ENCODE assay signal across 18 cellular contexts in the genomic region with DNA sequence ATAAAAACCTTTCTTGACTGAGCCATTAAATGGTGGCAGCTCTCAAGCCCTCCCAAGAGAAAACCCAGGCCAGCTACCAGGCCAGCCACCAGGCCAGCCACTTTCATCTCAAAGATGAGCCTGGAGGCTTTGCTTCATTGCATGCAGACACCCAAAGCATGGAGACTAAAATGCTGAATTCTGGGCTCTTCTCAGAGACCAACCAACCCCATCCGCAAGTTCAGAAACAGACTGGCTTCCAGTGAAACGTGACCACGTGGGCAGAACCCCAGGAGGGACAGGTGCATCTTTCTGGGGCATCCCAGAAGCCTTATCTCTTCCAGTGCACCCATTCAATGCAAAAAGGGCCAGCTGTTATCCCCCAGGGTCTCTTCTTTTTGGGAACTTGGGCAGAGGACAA. TPM values are rescaled to one million over a fixed set of nuclear protein-coding genes. Genes with fewer than 3 reads are reported as not detected.
"Had no signal": no experiment of that assay in that cellular context is flagged by ENCODE, and none has a peak within 500 bp of the region (broad histone marks: within the 10 kb centered on the region; RNA-seq: fewer than 3 reads in every experiment).

No MANE protein-coding gene starts in this region.

- H3K27me3 Mint-ChIP-seq: activated naive CD8-positive, alpha-beta T cell treated with anti-CD3 and anti-CD28 coated beads for 36 hours had no signal

- H3K27ac ChIP-seq: colonic mucosa, left ventricle myocardium inferior, vagina had no signal

- H3K36me3 ChIP-seq: colonic mucosa, left ventricle myocardium inferior, transverse colon, vagina had no signal

- H3K4me3 Mint-ChIP-seq: activated CD4-positive, alpha-beta T cell treated with anti-CD3 and anti-CD28 coated beads, Interleukin-2, amount 10 ng/mL, durations not matched to agents 7 days and 5 days; activated naive CD8-positive, alpha-beta T cell treated with anti-CD3 and anti-CD28 coated beads for 36 hours; activated T-helper 1 cell treated with anti-CD3 and anti-CD28 coated beads, Interleukin-12 subunit alpha, Interleukin-12 subunit beta, Interleukin-2, Interleukin-4 antibody, amounts not matched to agents 30 ng/mL and 10 ng/mL and 1 ng/mL, durations not matched to agents 14 hours and 24 hours and 36 hours; brain; natural killer cell treated with Interleukin-12 subunit alpha and Interleukin-12 subunit beta and Interleukin-15 and Interleukin-18, amount 100 ng/mL, for 72 hours had no signal

- H3K4me3 ChIP-seq: colonic mucosa, left ventricle myocardium inferior, transverse colon, vagina had no signal

- DNase-seq: activated CD4-positive, alpha-beta T cell treated with anti-CD3 and anti-CD28 coated beads, Interleukin-2, amount 10 ng/mL, durations not matched to agents 7 days and 5 days; activated CD8-positive, alpha-beta memory T cell treated with anti-CD3 and anti-CD28 coated beads, Interleukin-2, amount 50 U/mL, for 48 hours; activated naive CD8-positive, alpha-beta T cell treated with anti-CD3 and anti-CD28 coated beads for 36 hours; amygdala; central memory CD4-positive, alpha-beta T cell; colonic mucosa; left ventricle myocardium inferior; mesenchymal stem cell; occipital lobe; stimulated activated CD4-positive, alpha-beta T cell treated with anti-CD3 and anti-CD28 coated beads, Interleukin-15, amount 100 ng/mL, for 24 hours; stimulated activated CD4-positive, alpha-beta T cell treated with anti-CD3 and anti-CD28 coated beads, Interleukin-4, amount 100 ng/mL, for 1 hour; stimulated activated naive CD4-positive, alpha-beta T cell treated with Interleukin-2 at 50 U/mL for 16 hours; substantia nigra had no signal

- H3K9me3 Mint-ChIP-seq: activated CD4-positive, alpha-beta T cell treated with anti-CD3 and anti-CD28 coated beads, Interleukin-2, amount 10 ng/mL, durations not matched to agents 7 days and 5 days; activated naive CD8-positive, alpha-beta T cell treated with anti-CD3 and anti-CD28 coated beads for 36 hours; activated T-helper 1 cell treated with anti-CD3 and anti-CD28 coated beads, Interleukin-12 subunit alpha, Interleukin-12 subunit beta, Interleukin-2, Interleukin-4 antibody, amounts not matched to agents 30 ng/mL and 10 ng/mL and 1 ng/mL, durations not matched to agents 14 hours and 24 hours and 36 hours; brain; natural killer cell treated with Interleukin-12 subunit alpha and Interleukin-12 subunit beta and Interleukin-15 and Interleukin-18, amount 100 ng/mL, for 72 hours had no signal

- ATAC-seq: natural killer cell treated with Interleukin-12 subunit alpha and Interleukin-12 subunit beta and Interleukin-15 and Interleukin-18, amount 100 ng/mL, for 72 hours had no signal

- H3K27me3 ChIP-seq: colonic mucosa, transverse colon, vagina had no signal

- H3K27ac Mint-ChIP-seq: activated CD4-positive, alpha-beta T cell treated with anti-CD3 and anti-CD28 coated beads, Interleukin-2, amount 10 ng/mL, durations not matched to agents 7 days and 5 days; activated naive CD8-positive, alpha-beta T cell treated with anti-CD3 and anti-CD28 coated beads for 36 hours; activated T-helper 1 cell treated with anti-CD3 and anti-CD28 coated beads, Interleukin-12 subunit alpha, Interleukin-12 subunit beta, Interleukin-2, Interleukin-4 antibody, amounts not matched to agents 30 ng/mL and 10 ng/mL and 1 ng/mL, durations not matched to agents 14 hours and 24 hours and 36 hours; natural killer cell treated with Interleukin-12 subunit alpha and Interleukin-12 subunit beta and Interleukin-15 and Interleukin-18, amount 100 ng/mL, for 72 hours had no signal

- H3K9me3 ChIP-seq: colonic mucosa, left ventricle myocardium inferior, transverse colon, vagina had no signal

- H3K4me1 ChIP-seq: colonic mucosa had no signal

RNA-seq across cellular contexts. Expression of a gene that starts 20.9 kb away (rescaled TPM):
- total RNA-seq: activated CD4-positive, alpha-beta T cell treated with anti-CD3 and anti-CD28 coated beads, Interleukin-2, amount 10 ng/mL, durations not matched to agents 7 days and 5 days had no signal
